ENCODE assay signal across 24 cellular contexts in the genomic region with DNA sequence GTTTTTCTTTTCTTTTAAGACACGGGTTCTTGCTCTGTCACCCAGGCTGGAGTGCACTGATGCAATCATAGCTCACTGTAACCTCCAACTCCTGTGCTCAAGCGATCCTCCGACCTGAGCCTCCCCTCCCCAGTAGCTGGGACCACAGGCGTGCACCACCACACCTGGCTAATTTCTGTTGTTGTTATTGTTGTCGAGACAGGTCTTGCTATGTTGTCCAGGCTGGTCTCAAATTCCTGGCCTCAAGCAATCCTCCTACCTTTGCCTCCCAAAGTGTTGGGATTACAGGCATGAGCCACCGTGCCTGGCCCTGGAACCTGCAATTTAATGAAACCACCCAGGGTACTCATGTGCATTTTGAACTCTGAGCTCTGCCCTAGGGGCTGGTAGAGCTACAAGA. TPM values are rescaled to one million over a fixed set of nuclear protein-coding genes. Genes with fewer than 3 reads are reported as not detected.
A peak's percentile ranks its signal among the peaks of the same experiment; 100 is the strongest.
DNase-seq lines count a peak whose midpoint lies in the region; ATAC-seq, FAIRE-seq and TF ChIP-seq lines count a peak whose summit lies in the region.
"Had no signal": no experiment of that assay in that cellular context is flagged by ENCODE, and none has a peak within 500 bp of the region (broad histone marks: within the 10 kb centered on the region; RNA-seq: fewer than 3 reads in every experiment).

No MANE protein-coding gene starts in this region.

- peak; percentile 47 for FAIRE-seq in bronchial epithelial cell (lab: Jason Lieb, UNC)
- FAIRE-seq: A549, GM12892, GM18507 had no signal

- no peaks in the 10 kb centered on the region for H3K9me3 Mint-ChIP-seq in neural crest cell
- H3K9me3 Mint-ChIP-seq in naive thymus-derived CD4-positive, alpha-beta T cell = no peaks in the 10 kb centered on the region
- H3K9me3 Mint-ChIP-seq: CD4-positive, alpha-beta T cell had no signal

- H3K4me3 ChIP-seq in PC-9 (no peak overlapping the region), bronchial epithelial cell (ENCODE audit: low read depth, low read length) (no peak overlapping the region)
- no peak overlapping the region for H3K4me3 ChIP-seq in naive thymus-derived CD4-positive, alpha-beta T cell (ENCODE audit: low read length)
- H3K4me3 ChIP-seq: A549, GM23248, HAP-1 had no signal

- no peak for ATAC-seq in naive thymus-derived CD4-positive, alpha-beta T cell
- ATAC-seq: A549 had no signal

- H3K4me2 ChIP-seq in PC-9 = no peak overlapping the region
- H3K4me2 ChIP-seq: A549 had no signal

- peaks cover 5% of the 10 kb centered on the region for H3K36me3 Mint-ChIP-seq in neural crest cell (ENCODE audit: low read depth)
- H3K36me3 Mint-ChIP-seq in naive thymus-derived CD4-positive, alpha-beta T cell = no peaks in the 10 kb centered on the region

- intact Hi-C loops in PC-9 (cut with micrococcal nuclease; ENCODE audit: unreplicated experiment) = no loop called here
- intact Hi-C loops in naive thymus-derived CD4-positive, alpha-beta T cell (cut with micrococcal nuclease) = no loop called here

- no peaks in the 10 kb centered on the region for H3K4me1 ChIP-seq in PC-9 (replicated peaks; ENCODE audit: insufficient read depth)
- no peaks in the 10 kb centered on the region for H3K4me1 ChIP-seq in naive thymus-derived CD4-positive, alpha-beta T cell (ENCODE audit: control insufficient read depth in 2 of 2, insufficient read depth in 2 of 2, low read length in 2 of 2)
- H3K4me1 ChIP-seq: A549, Caco-2, HAP-1 had no signal

- DNase-seq in PC-9 = no peak
- no peak for DNase-seq in bronchial epithelial cell (ENCODE audit: low read depth)
- no peak for DNase-seq in neural crest cell (ENCODE audit: low read depth, low spot score)
- no peak for DNase-seq in NCI-H82 treated with DMSO at 0.1 percent for 48 hours (lab: John Stamatoyannopoulos, UW; ENCODE audit: unreplicated experiment)
- no peak for DNase-seq in naive thymus-derived CD4-positive, alpha-beta T cell
- no peak for DNase-seq in hypothalamus (lab: John Stamatoyannopoulos, UW)
- DNase-seq: AML-193; Caco-2; CD4-positive, alpha-beta T cell; DMS153; DMS79; GDM1; GM23248; IMR-90 had no signal

- H3K27ac ChIP-seq in PC-9 = no peak overlapping the region
- H3K27ac ChIP-seq in naive thymus-derived CD4-positive, alpha-beta T cell (ENCODE audit: low read depth, low read length) = no peak overlapping the region
- H3K27ac ChIP-seq: A549, C4-2B, GM23248, HL-60 had no signal

- peaks cover 22% of the 10 kb centered on the region for H3K36me3 ChIP-seq in PC-9 (ENCODE audit: low read depth)
- H3K36me3 ChIP-seq in bronchial epithelial cell (ENCODE audit: control insufficient read depth, insufficient read depth, low read length) = peaks cover 75% of the 10 kb centered on the region
- H3K36me3 ChIP-seq in naive thymus-derived CD4-positive, alpha-beta T cell (ENCODE audit: control insufficient read depth in 2 of 3, insufficient read depth in 3 of 3, low read length in 3 of 3) = no peaks in the 10 kb centered on the region

- no peaks in the 10 kb centered on the region for H3K9me2 ChIP-seq in PC-9 (ENCODE audit: insufficient read depth)

- H3K27me3 ChIP-seq in PC-9 (ENCODE audit: insufficient read depth, low read depth) (no peaks in the 10 kb centered on the region), bronchial epithelial cell (ENCODE audit: control insufficient read depth, insufficient read depth, low read length) (no peaks in the 10 kb centered on the region)
- no peaks in the 10 kb centered on the region for H3K27me3 ChIP-seq in naive thymus-derived CD4-positive, alpha-beta T cell (ENCODE audit: control insufficient read depth in 2 of 2, insufficient read depth in 2 of 2, low read length in 2 of 2)

- H3K4me1 Mint-ChIP-seq in neural crest cell = no peaks in the 10 kb centered on the region
- no peaks in the 10 kb centered on the region for H3K4me1 Mint-ChIP-seq in naive thymus-derived CD4-positive, alpha-beta T cell

- no peaks in the 10 kb centered on the region for H3K79me2 ChIP-seq in PC-9 (ENCODE audit: low read depth)

- no peak overlapping the region for H3K4me3 Mint-ChIP-seq in neural crest cell
- H3K4me3 Mint-ChIP-seq in naive thymus-derived CD4-positive, alpha-beta T cell = no peak overlapping the region
- H3K4me3 Mint-ChIP-seq: CD4-positive, alpha-beta T cell had no signal

- peaks cover 10% of the 10 kb centered on the region; the same call in 1 of the 2 replicates for H3F3A ChIP-seq in PC-9 (ENCODE audit: insufficient read depth, low read depth)

- H3K27ac Mint-ChIP-seq in neural crest cell (ENCODE audit: unreplicated experiment) = peak overlapping the region; percentile 50
- no peak overlapping the region for H3K27ac Mint-ChIP-seq in naive thymus-derived CD4-positive, alpha-beta T cell
- H3K27ac Mint-ChIP-seq: CD4-positive, alpha-beta T cell had no signal

- CTCF ChIA-PET in PC-9 (lab: Charles Lee) = interaction anchor here (0.6 kb wide), 1 partner anchor 99 kb away, joined by 5 read pairs; no protein-coding TSS in a partner anchor
- CTCF ChIA-PET in naive thymus-derived CD4-positive, alpha-beta T cell (lab: Charles Lee) = no interaction called here

- H3K9me3 ChIP-seq in PC-9 (ENCODE audit: insufficient read depth, low read depth) = no peaks in the 10 kb centered on the region
- no peaks in the 10 kb centered on the region for H3K9me3 ChIP-seq in naive thymus-derived CD4-positive, alpha-beta T cell (ENCODE audit: control insufficient read depth in 2 of 3, low read length in 3 of 3)
- H3K9me3 ChIP-seq: A549, Caco-2, HAP-1 had no signal

- POLR2A ChIA-PET in PC-9 (lab: Charles Lee; ENCODE audit: unreplicated experiment) = no interaction called here
- POLR2A ChIA-PET in naive thymus-derived CD4-positive, alpha-beta T cell (lab: Charles Lee) = no interaction called here

- no peaks in the 10 kb centered on the region; the same call in 1 of the 2 replicates for H4K20me1 ChIP-seq in PC-9 (ENCODE audit: insufficient read depth)

- H2AFZ ChIP-seq in PC-9 = no peak overlapping the region
- H2AFZ ChIP-seq: GM23248 had no signal

- TF ChIP-seq CTCF in PC-9 (conservative IDR thresholded peaks at IDR 0.05) (no peak), bronchial epithelial cell (IDR thresholded peaks at IDR 0.05; ENCODE audit: insufficient read depth, low read length, severe bottlenecking) (no peak), neural crest cell (conservative IDR thresholded peaks at IDR 0.05) (no peak)

- no peaks in the 10 kb centered on the region for H3K27me3 Mint-ChIP-seq in neural crest cell (ENCODE audit: low read depth)
- peaks cover 0 to 2% (median 0%) of the 10 kb centered on the region in 5 donors for H3K27me3 Mint-ChIP-seq in naive thymus-derived CD4-positive, alpha-beta T cell
- H3K27me3 Mint-ChIP-seq: CD4-positive, alpha-beta T cell had no signal

- TSS peak; percentile 13 for BruUV-seq in PC-9 (replicated peaks; lab: Mats Ljungman, UMichigan)

RNA-seq across cellular contexts. Expression of gene JUP, which starts 24.1 kb away (rescaled TPM):
- total RNA-seq in PC-9 (2021) (259 TPM in 2 replicates), bronchial epithelial cell (227 and 407 TPM in 2 replicates), neural crest cell (20.6 and 23.5 TPM in 2 replicates)
- total RNA-seq in naive thymus-derived CD4-positive, alpha-beta T cell = 1 to 10 TPM in 2 of 5 experiments, under 1 TPM in 3; 0.24 to 8.2 (median 0.57) TPM
- polyA plus RNA-seq in naive thymus-derived CD4-positive, alpha-beta T cell = under 1 TPM; 0.19 to 0.25 TPM

RNA-seq across cellular contexts. Expression of gene HAP1, which starts 27.9 kb away (rescaled TPM):
- total RNA-seq in PC-9 (2021) (1.1 and 2.2 TPM in 2 replicates), bronchial epithelial cell (2.6 and 5.0 TPM in 2 replicates), neural crest cell (1.5 and 1.6 TPM in 2 replicates)
- under 1 TPM in 1 of 5 experiments, not detected in 4; 0.08 TPM for total RNA-seq in naive thymus-derived CD4-positive, alpha-beta T cell
- polyA plus RNA-seq in naive thymus-derived CD4-positive, alpha-beta T cell = not detected
- total RNA-seq: GM23248 had no signal
- polyA plus RNA-seq: GM23248 had no signal

RNA-seq across cellular contexts. Expression of gene P3H4, which starts 49.4 kb away (rescaled TPM):
- total RNA-seq in PC-9 (2021) = 26.8 and 34.0 TPM in 2 replicates
- total RNA-seq in bronchial epithelial cell = 32.1 and 47.1 TPM in 2 replicates
- total RNA-seq in neural crest cell = 40.3 and 42.3 TPM in 2 replicates
- total RNA-seq in naive thymus-derived CD4-positive, alpha-beta T cell = 1 to 10 TPM; 3.6 to 7.0 (median 5.3) TPM
- 1 to 10 TPM; 3.5 to 6.5 TPM for polyA plus RNA-seq in naive thymus-derived CD4-positive, alpha-beta T cell

RNA-seq across cellular contexts. Expression of gene GAST, which starts 50.3 kb away (rescaled TPM):
- 0.87 TPM in 1 of 2 replicates, not detected in the other for total RNA-seq in PC-9 (2021)
- total RNA-seq in bronchial epithelial cell = 0.90 TPM in 1 of 2 replicates, not detected in the other
- total RNA-seq in neural crest cell = not detected in 2 replicates
- not detected for total RNA-seq in naive thymus-derived CD4-positive, alpha-beta T cell
- polyA plus RNA-seq in naive thymus-derived CD4-positive, alpha-beta T cell = not detected
- total RNA-seq: CD4-positive, alpha-beta T cell; Daoy; GM23248; H4; HT1080; IMR-90 had no signal
- polyA plus RNA-seq: A549, BJ, GM23248, IMR-90 had no signal

RNA-seq across cellular contexts. Expression of gene FKBP10, which starts 50.4 kb away (rescaled TPM):
- total RNA-seq in PC-9 (2021) (143 and 164 TPM in 2 replicates), bronchial epithelial cell (64.1 and 81.6 TPM in 2 replicates), neural crest cell (259 and 262 TPM in 2 replicates)
- under 1 TPM in 2 of 5 experiments, not detected in 3; 0.34 to 0.76 TPM for total RNA-seq in naive thymus-derived CD4-positive, alpha-beta T cell
- not detected for polyA plus RNA-seq in naive thymus-derived CD4-positive, alpha-beta T cell
- total RNA-seq: CD4-positive, alpha-beta T cell had no signal
